Comparison of ENCODE assay signal across 14 cellular contexts in genomic region chr10:75497997-75498797, GRCh38.
A peak's percentile ranks its signal among the peaks of the same experiment; 100 is the strongest.
DNase-seq lines count a peak whose midpoint lies in the region; ATAC-seq and TF ChIP-seq lines count a peak whose summit lies in the region.
"Had no signal": no experiment of that assay in that cellular context is flagged by ENCODE, and none has a peak within 500 bp of the region (broad histone marks: within the 10 kb centered on the region; RNA-seq: fewer than 3 reads in every experiment).

No MANE protein-coding gene starts in this region.

- intact Hi-C loops in posterior vena cava (cut with DNase I): no loop called here

- no peak overlapping the region for H3K27ac Mint-ChIP-seq in activated naive CD4-positive, alpha-beta T cell treated with anti-CD3 and anti-CD28 coated beads, Interleukin-2, amount 50 U/mL, for 72 hours
- H3K27ac Mint-ChIP-seq: activated CD4-positive, alpha-beta memory T cell treated with anti-CD3 and anti-CD28 coated beads for 36 hours; progenitor cell of endocrine pancreas; stimulated activated naive B cell treated with anti-CD40 and anti-IgM and Interleukin-4, amounts not matched to agents 10 μg/mL and 1 μg/mL and 100 μg/mL, for 72 hours had no signal

- DNase-seq in AG10803 (ENCODE audit: low read depth) (peak; percentile 86), LoVo (ENCODE audit: low spot score) (peak; percentile 55), fibroblast of gingiva (ENCODE audit: low read depth) (peak; percentile 68), posterior vena cava (ENCODE audit: low spot score) (peak; percentile 88), amygdala (lab: John Stamatoyannopoulos, UW) (no peak)
- DNase-seq in activated naive CD4-positive, alpha-beta T cell treated with anti-CD3 and anti-CD28 coated beads, Interleukin-2, amount 50 U/mL, for 72 hours (ENCODE audit: low spot score in 2 of 2): no peak
- no peak for DNase-seq in activated CD4-positive, CD25-positive, alpha-beta regulatory T cell (lab: John Stamatoyannopoulos, UW)
- DNase-seq: activated CD4-positive, alpha-beta memory T cell treated with anti-CD3 and anti-CD28 coated beads for 36 hours; activated effector memory CD4-positive, alpha-beta T cell treated with Interleukin-2 at 50 U/mL for 16 hours; cerebellar nuclear complex; NCI-H345; stimulated activated naive B cell treated with anti-CD40 and anti-IgM and Interleukin-4, amounts not matched to agents 10 μg/mL and 1 μg/mL and 100 μg/mL, for 72 hours had no signal

- ATAC-seq in activated naive CD4-positive, alpha-beta T cell treated with anti-CD3 and anti-CD28 coated beads, Interleukin-2, amount 50 U/mL, for 72 hours: no peak
- ATAC-seq in GM18867 (IDR thresholded peaks at IDR 0.05; ENCODE audit: unreplicated experiment): no peak
- ATAC-seq: stimulated activated naive B cell treated with anti-CD40 and anti-IgM and Interleukin-4, amounts not matched to agents 10 μg/mL and 1 μg/mL and 100 μg/mL, for 72 hours had no signal

- H3K9me3 Mint-ChIP-seq in activated naive CD4-positive, alpha-beta T cell treated with anti-CD3 and anti-CD28 coated beads, Interleukin-2, amount 50 U/mL, for 72 hours: no peaks in the 10 kb centered on the region
- H3K9me3 Mint-ChIP-seq: activated CD4-positive, alpha-beta memory T cell treated with anti-CD3 and anti-CD28 coated beads for 36 hours had no signal

- H3K36me3 Mint-ChIP-seq in activated naive CD4-positive, alpha-beta T cell treated with anti-CD3 and anti-CD28 coated beads, Interleukin-2, amount 50 U/mL, for 72 hours: no peaks in the 10 kb centered on the region
- H3K36me3 Mint-ChIP-seq: activated CD4-positive, alpha-beta memory T cell treated with anti-CD3 and anti-CD28 coated beads for 36 hours; stimulated activated naive B cell treated with anti-CD40 and anti-IgM and Interleukin-4, amounts not matched to agents 10 μg/mL and 1 μg/mL and 100 μg/mL, for 72 hours had no signal

- H3K4me3 ChIP-seq in AG10803 (ENCODE audit: low read length): no peak overlapping the region

- no peak for TF ChIP-seq CTCF in AG10803 (conservative IDR thresholded peaks at IDR 0.05; ENCODE audit: low read length)

Comparison
In these comparisons a context has a peak if more than half of its experiments do, and no peak if none do; other contexts are left out.
1. DNase-seq: peak in AG10803 (single experiment), LoVo (single experiment), fibroblast of gingiva (single experiment) and posterior vena cava (single experiment); none in activated naive CD4-positive, alpha-beta T cell treated with anti-CD3 and anti-CD28 coated beads, Interleukin-2, amount 50 U/mL, for 72 hours (0 of 2), amygdala (0 of 56) and activated CD4-positive, CD25-positive, alpha-beta regulatory T cell (0 of 4).